ENCODE assay signal across 11 cellular contexts in the genomic region with DNA sequence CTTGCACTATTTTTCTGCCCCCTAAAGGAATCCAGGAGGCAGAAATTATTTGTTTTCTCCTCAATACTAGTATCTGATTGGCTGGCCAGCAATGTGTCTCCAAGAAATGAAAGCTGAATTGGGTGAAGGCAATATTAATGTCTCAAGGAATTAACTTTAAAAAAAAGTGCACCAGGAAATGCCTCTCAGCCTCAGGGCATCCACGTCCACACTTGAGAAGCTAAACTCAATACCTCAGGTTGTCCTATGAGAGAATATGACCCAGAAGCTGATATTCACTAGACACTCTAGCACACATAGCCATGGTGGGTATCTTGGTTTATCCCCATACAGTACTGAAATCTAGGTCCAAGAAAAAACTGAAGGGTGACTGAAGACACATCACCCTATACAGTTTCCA. TPM values are rescaled to one million over a fixed set of nuclear protein-coding genes. Genes with fewer than 3 reads are reported as not detected.
A peak's percentile ranks its signal among the peaks of the same experiment; 100 is the strongest.
DNase-seq lines count a peak whose midpoint lies in the region; ATAC-seq and TF ChIP-seq lines count a peak whose summit lies in the region.
"Had no signal": no experiment of that assay in that cellular context is flagged by ENCODE, and none has a peak within 500 bp of the region (broad histone marks: within the 10 kb centered on the region; RNA-seq: fewer than 3 reads in every experiment).

No MANE protein-coding gene starts in this region.

- peak overlapping the region; percentile 98 for H3K4me3 Mint-ChIP-seq in GM23338

- no peak for DNase-seq in GM23338 (ENCODE audit: low spot score)
- DNase-seq in RWPE2 (ENCODE audit: low spot score): no peak
- no peak for DNase-seq in SW 1271 (lab: John Stamatoyannopoulos, UW)
- DNase-seq in stimulated activated CD4-positive, alpha-beta T cell treated with anti-CD3 and anti-CD28 coated beads, Interleukin-1b, Interleukin-23, amount 100 ng/mL, for 48 hours: no peak
- DNase-seq: DMS79 treated with DMSO at 0.1 percent for 48 hours, NCI-H1105 treated with DMSO at 0.1 percent for 48 hours had no signal

- TF ChIP-seq CTCF in GM23338 (conservative IDR thresholded peaks at IDR 0.05; ENCODE audit: low read depth in 2 of 2): no peak
- no peak for TF ChIP-seq CTCF in RWPE2 (IDR thresholded peaks at IDR 0.05; ENCODE audit: poor library complexity, severe bottlenecking)
- no peak for TF ChIP-seq CTCF in neural cell (IDR thresholded peaks at IDR 0.05; ENCODE audit: poor library complexity, severe bottlenecking)

- H2AFZ ChIP-seq in GM23338 (no peak overlapping the region), neural cell (ENCODE audit: low read depth, low read length) (no peak overlapping the region)

- H4K20me1 ChIP-seq in GM23338 (replicated peaks; ENCODE audit: insufficient read depth): no peaks in the 10 kb centered on the region; the same call in 1 of the 2 replicates
- no peaks in the 10 kb centered on the region for H4K20me1 ChIP-seq in neural cell (ENCODE audit: insufficient read depth)

- H3K27me3 ChIP-seq in GM23338 (ENCODE audit: insufficient read depth): no peaks in the 10 kb centered on the region
- H3K27me3 ChIP-seq in RWPE2 (ENCODE audit: insufficient read depth, poor library complexity, severe bottlenecking): no peaks in the 10 kb centered on the region
- no peaks in the 10 kb centered on the region for H3K27me3 ChIP-seq in duodenal mucosa (ENCODE audit: control insufficient read depth in 1 of 2, insufficient read depth in 2 of 2, low read length in 2 of 2)
- no peaks in the 10 kb centered on the region for H3K27me3 ChIP-seq in neural cell (ENCODE audit: insufficient read depth, low read depth, low read length)
- H3K27me3 ChIP-seq: SJSA1 had no signal

- H3K9me3 ChIP-seq in RWPE2 (ENCODE audit: severe bottlenecking): peaks cover under 1% of the 10 kb centered on the region
- H3K9me3 ChIP-seq in duodenal mucosa (ENCODE audit: control insufficient read depth in 1 of 2, low read length in 2 of 2): peaks cover 0 to 3% of the 10 kb centered on the region in 2 donors
- no peaks in the 10 kb centered on the region for H3K9me3 ChIP-seq in neural cell (ENCODE audit: low read length)

- TF ChIP-seq RAD21 in neural cell (conservative IDR thresholded peaks at IDR 0.05): no peak

- H3K36me3 Mint-ChIP-seq in GM23338 (ENCODE audit: low read depth): peaks cover 42% of the 10 kb centered on the region

- H3F3A ChIP-seq in GM23338 (replicated peaks; ENCODE audit: low read depth): no peaks in the 10 kb centered on the region
- no peaks in the 10 kb centered on the region for H3F3A ChIP-seq in neural cell (ENCODE audit: insufficient read depth, low read length, poor library complexity, severe bottlenecking)

- H3K27ac ChIP-seq in GM23338 (ENCODE audit: low read depth): no peak overlapping the region; the same call in 1 of the 2 replicates
- peak overlapping the region; percentile 68 for H3K27ac ChIP-seq in RWPE2 (ENCODE audit: poor library complexity, severe bottlenecking)
- no peak overlapping the region for H3K27ac ChIP-seq in duodenal mucosa (ENCODE audit: low read depth, low read length)
- no peak overlapping the region for H3K27ac ChIP-seq in neural cell (ENCODE audit: low read length)
- H3K27ac ChIP-seq: SJSA1 had no signal

- peaks cover 7% of the 10 kb centered on the region for H3K27me3 Mint-ChIP-seq in GM23338 (ENCODE audit: insufficient read depth, low read depth, poor library complexity)

- no peaks in the 10 kb centered on the region for H3K36me3 ChIP-seq in GM23338 (ENCODE audit: insufficient read depth)
- peaks cover 63% of the 10 kb centered on the region for H3K36me3 ChIP-seq in RWPE2 (ENCODE audit: low read depth)
- peaks cover 0 to 18% of the 10 kb centered on the region in 2 donors for H3K36me3 ChIP-seq in duodenal mucosa (ENCODE audit: control insufficient read depth in 1 of 2, insufficient read depth in 2 of 2, low read length in 2 of 2)
- H3K36me3 ChIP-seq in neural cell (ENCODE audit: insufficient read depth, low read length): no peaks in the 10 kb centered on the region
- H3K36me3 ChIP-seq: SJSA1 had no signal

- no peak for ATAC-seq in GM23338
- no peak for ATAC-seq in RWPE2 (ENCODE audit: low read depth)
- no peak for ATAC-seq in GM21423 (IDR thresholded peaks at IDR 0.05; ENCODE audit: unreplicated experiment)
- no peak for ATAC-seq in GM21619 (IDR thresholded peaks at IDR 0.05; ENCODE audit: unreplicated experiment)

- no peaks in the 10 kb centered on the region for H3K9me2 ChIP-seq in GM23338 (ENCODE audit: insufficient read depth)
- H3K9me2 ChIP-seq in neural cell (ENCODE audit: insufficient read depth, low read length): no peaks in the 10 kb centered on the region

- H3K79me2 ChIP-seq in GM23338 (replicated peaks; ENCODE audit: insufficient read depth) (peaks cover 68% of the 10 kb centered on the region), neural cell (replicated peaks; ENCODE audit: insufficient read depth, low read length) (peaks cover 66% of the 10 kb centered on the region)

- H3K4me3 ChIP-seq in GM23338 (no peak overlapping the region), RWPE2 (ENCODE audit: severe bottlenecking) (no peak overlapping the region), duodenal mucosa (ENCODE audit: low read depth in 1 of 2, low read length in 2 of 2) (peak overlapping the region; percentile 93 to 95), neural cell (ENCODE audit: low read length) (peak overlapping the region; percentile 87)
- H3K4me3 ChIP-seq: SJSA1 had no signal

- H3K9ac ChIP-seq in duodenal mucosa (ENCODE audit: low read depth in 1 of 2, low read length in 2 of 2) (peak overlapping the region in 1 of 2 donors; percentile 39), neural cell (ENCODE audit: low read length) (no peak overlapping the region)

- peaks cover 22% of the 10 kb centered on the region; the same call in 2 of the 3 replicates for H3K4me1 Mint-ChIP-seq in GM23338

- no peak overlapping the region for H3K27ac Mint-ChIP-seq in GM23338

- H3K4me2 ChIP-seq in GM23338: peak overlapping the region; percentile 75
- no peak overlapping the region for H3K4me2 ChIP-seq in neural cell (ENCODE audit: low read length)

- H3K4me1 ChIP-seq in GM23338 (ENCODE audit: insufficient read depth): peaks cover 10% of the 10 kb centered on the region
- peaks cover 15% of the 10 kb centered on the region for H3K4me1 ChIP-seq in RWPE2 (ENCODE audit: insufficient read depth, poor library complexity, severe bottlenecking)
- H3K4me1 ChIP-seq in duodenal mucosa (ENCODE audit: control insufficient read depth in 1 of 2, insufficient read depth in 2 of 2, low read length in 2 of 2): peaks cover 0 to 23% of the 10 kb centered on the region in 2 donors
- H3K4me1 ChIP-seq: SJSA1 had no signal

- no peaks in the 10 kb centered on the region for H3K9me3 Mint-ChIP-seq in GM23338

- TF ChIP-seq EP300 in neural cell (conservative IDR thresholded peaks at IDR 0.05; ENCODE audit: poor library complexity, severe bottlenecking): no peak

TF ChIP-seq in GM23338, 12 proteins besides CTCF, POLR2A, EP300 and RAD21 (continues in another document):
- TF ChIP-seq EZH2 (IDR thresholded peaks at IDR 0.05; ENCODE audit: low read depth, unreplicated experiment) (no peak), STAT1 (IDR thresholded peaks at IDR 0.05; ENCODE audit: unreplicated experiment) (no peak), ETS1 (IDR thresholded peaks at IDR 0.05) (no peak), POLR2AphosphoS5 (IDR thresholded peaks at IDR 0.05; ENCODE audit: low read depth) (no peak)

TF ChIP-seq in neural cell, 6 proteins besides CTCF, POLR2A, EP300 and RAD21:
- TF ChIP-seq POLR2AphosphoS5 (IDR thresholded peaks at IDR 0.05): no peak
- TF ChIP-seq SMC3 (conservative IDR thresholded peaks at IDR 0.05; ENCODE audit: poor library complexity): no peak
- no peak for TF ChIP-seq MXI1 (conservative IDR thresholded peaks at IDR 0.05; ENCODE audit: poor library complexity, severe bottlenecking)
- TF ChIP-seq TAF1 (IDR thresholded peaks at IDR 0.05; ENCODE audit: low read depth): no peak
- no peak for TF ChIP-seq REST (IDR thresholded peaks at IDR 0.05; ENCODE audit: borderline replicate concordance)
- TF ChIP-seq EZH2 (IDR thresholded peaks at IDR 0.05; ENCODE audit: borderline replicate concordance, insufficient read depth, low read length, poor library complexity, severe bottlenecking): no peak

RNA-seq across cellular contexts. Expression of gene ZNF91, which starts 2.1 kb away (rescaled TPM):
- 45.1 and 51.6 TPM in 2 replicates for total RNA-seq in GM23338 (2014; rRNA removed; shearing (Covaris generic))
- polyA plus RNA-seq in GM23338 (2016; fragmentation: Nextera tagmentation; extraction: Ambion mirVana) (17.4 and 23.5 TPM in 2 replicates), neural cell (76.2 and 77.8 TPM in 2 replicates)
- polyA minus RNA-seq in neural cell: 549 and 614 TPM in 2 replicates

Comparison
In these comparisons a context has a peak if more than half of its experiments do, and no peak if none do; other contexts are left out.
1. H3K4me3 ChIP-seq: peak in duodenal mucosa (2 of 2) and neural cell (single experiment); none in GM23338 (single experiment) and RWPE2 (single experiment).